ENCODE assay signal across 1 cellular context in the genomic region with DNA sequence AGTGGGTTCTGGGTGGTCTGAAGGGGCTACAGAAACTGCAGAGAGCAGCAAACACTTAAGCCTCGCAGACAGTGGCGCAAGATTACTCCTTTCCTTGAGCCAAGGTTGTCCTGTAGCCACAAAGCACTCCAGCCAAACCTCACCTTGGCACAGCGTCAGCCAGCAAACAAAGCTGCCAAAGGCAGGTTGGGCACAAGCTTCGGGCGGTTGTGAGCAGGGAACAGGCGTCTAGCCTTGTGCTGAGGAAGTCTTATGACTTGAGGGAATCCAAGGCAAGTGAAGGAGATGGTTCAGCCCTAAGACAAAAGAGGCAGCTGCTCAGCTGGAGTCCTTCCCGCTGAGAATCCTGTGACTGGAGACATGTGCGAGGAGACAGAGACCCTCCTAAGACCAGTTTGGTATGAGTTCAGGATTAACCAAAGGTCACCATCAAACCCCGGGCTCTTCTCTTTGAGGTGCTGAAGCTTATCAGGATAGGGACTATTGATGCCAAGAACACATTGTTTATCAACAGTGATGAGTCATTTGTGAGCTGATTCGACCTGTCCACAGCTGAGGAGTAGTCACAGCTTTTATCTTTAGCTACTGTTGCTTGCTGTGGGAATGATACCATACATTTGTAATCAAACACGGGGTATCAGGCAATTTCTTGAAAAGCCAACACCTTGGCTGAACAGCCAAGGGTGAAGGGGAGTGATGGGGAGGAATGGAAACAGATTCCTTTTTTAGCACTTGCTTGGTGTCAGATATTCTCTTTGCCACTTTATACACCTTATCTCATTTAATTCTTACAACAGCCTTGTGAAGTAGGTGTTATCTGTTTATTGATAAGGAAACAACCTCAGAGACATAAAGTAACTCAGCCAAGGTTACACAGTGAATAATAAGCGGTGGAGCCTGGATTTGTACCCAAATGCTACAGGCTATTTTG.
TF ChIP-seq lines count a peak whose summit lies in the region.

No MANE protein-coding gene starts in this region.

TF ChIP-seq in HepG2, 621 proteins besides CTCF, POLR2A, EP300 and RAD21 (continued from another document and continues in another):
- TF ChIP-seq, protein P1, sequence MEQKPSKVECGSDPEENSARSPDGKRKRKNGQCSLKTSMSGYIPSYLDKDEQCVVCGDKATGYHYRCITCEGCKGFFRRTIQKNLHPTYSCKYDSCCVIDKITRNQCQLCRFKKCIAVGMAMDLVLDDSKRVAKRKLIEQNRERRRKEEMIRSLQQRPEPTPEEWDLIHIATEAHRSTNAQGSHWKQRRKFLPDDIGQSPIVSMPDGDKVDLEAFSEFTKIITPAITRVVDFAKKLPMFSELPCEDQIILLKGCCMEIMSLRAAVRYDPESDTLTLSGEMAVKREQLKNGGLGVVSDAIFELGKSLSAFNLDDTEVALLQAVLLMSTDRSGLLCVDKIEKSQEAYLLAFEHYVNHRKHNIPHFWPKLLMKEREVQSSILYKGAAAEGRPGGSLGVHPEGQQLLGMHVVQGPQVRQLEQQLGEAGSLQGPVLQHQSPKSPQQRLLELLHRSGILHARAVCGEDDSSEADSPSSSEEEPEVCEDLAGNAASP (CRISPR knock-in tag; IDR thresholded peaks at IDR 0.05; ENCODE audit: borderline replicate concordance), result 0 out of 2 replicates have a peak, but pooled peaks have one; percentile 30
- no peak for TF ChIP-seq HIVEP1 (CRISPR knock-in tag; IDR thresholded peaks at IDR 0.05)
- TF ChIP-seq MXI1 (IDR thresholded peaks at IDR 0.05; ENCODE audit: borderline replicate concordance, low read depth, low read length), result no peak
- TF ChIP-seq ZNF558 (CRISPR knock-in tag; IDR thresholded peaks at IDR 0.05; ENCODE audit: borderline replicate concordance), result no peak
- 0 out of 2 replicates have a peak, but pooled peaks have one; percentile 38 for TF ChIP-seq MIER3 (CRISPR knock-in tag; IDR thresholded peaks at IDR 0.05; ENCODE audit: borderline replicate concordance)
- no peak for TF ChIP-seq ZNF431 (CRISPR knock-in tag; IDR thresholded peaks at IDR 0.05; ENCODE audit: borderline replicate concordance, low read depth)
- peak; percentile 52; the same call in 1 of the 2 replicates for TF ChIP-seq KLF11 (CRISPR knock-in tag; IDR thresholded peaks at IDR 0.05)
- no peak for TF ChIP-seq ZNF839 (CRISPR knock-in tag; IDR thresholded peaks at IDR 0.05; ENCODE audit: borderline replicate concordance)
- TF ChIP-seq, protein P2, sequence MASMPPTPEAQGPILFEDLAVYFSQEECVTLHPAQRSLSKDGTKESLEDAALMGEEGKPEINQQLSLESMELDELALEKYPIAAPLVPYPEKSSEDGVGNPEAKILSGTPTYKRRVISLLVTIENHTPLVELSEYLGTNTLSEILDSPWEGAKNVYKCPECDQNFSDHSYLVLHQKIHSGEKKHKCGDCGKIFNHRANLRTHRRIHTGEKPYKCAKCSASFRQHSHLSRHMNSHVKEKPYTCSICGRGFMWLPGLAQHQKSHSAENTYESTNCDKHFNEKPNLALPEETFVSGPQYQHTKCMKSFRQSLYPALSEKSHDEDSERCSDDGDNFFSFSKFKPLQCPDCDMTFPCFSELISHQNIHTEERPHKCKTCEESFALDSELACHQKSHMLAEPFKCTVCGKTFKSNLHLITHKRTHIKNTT (CRISPR knock-in tag; IDR thresholded peaks at IDR 0.05), result no peak
- TF ChIP-seq FOSL2 (CRISPR knock-in tag; IDR thresholded peaks at IDR 0.05), result peak; percentile 97
- TF ChIP-seq, protein P3, sequence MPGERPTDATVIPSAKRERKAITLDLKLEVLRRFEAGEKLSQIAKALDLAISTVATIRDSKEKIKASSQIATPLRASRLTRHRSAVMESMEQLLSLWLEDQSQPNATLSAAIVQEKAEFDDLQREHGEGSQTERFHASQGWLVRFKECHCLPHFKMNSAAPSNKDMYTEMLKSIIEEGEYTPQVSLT (CRISPR knock-in tag; IDR thresholded peaks at IDR 0.05; ENCODE audit: borderline replicate concordance, low read depth), result no peak
- TF ChIP-seq NFIC (IDR thresholded peaks at IDR 0.05; ENCODE audit: low read length), result no peak
- TF ChIP-seq, protein P4, sequence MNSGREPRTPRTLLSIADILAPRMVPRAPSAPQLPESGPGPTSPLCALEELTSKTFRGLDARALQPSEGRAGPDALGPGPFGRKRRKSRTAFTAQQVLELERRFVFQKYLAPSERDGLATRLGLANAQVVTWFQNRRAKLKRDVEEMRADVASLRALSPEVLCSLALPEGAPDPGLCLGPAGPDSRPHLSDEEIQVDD (CRISPR knock-in tag; IDR thresholded peaks at IDR 0.05; ENCODE audit: borderline replicate concordance), result no peak
- 0 out of 2 replicates have a peak, but pooled peaks have one; percentile 27 for TF ChIP-seq NR2F6 (IDR thresholded peaks at IDR 0.05)
- TF ChIP-seq NR2F6 (CRISPR knock-in tag; IDR thresholded peaks at IDR 0.05), result peak; percentile 67
- TF ChIP-seq KLF13 (CRISPR knock-in tag; IDR thresholded peaks at IDR 0.05), result no peak
- TF ChIP-seq, protein P5, sequence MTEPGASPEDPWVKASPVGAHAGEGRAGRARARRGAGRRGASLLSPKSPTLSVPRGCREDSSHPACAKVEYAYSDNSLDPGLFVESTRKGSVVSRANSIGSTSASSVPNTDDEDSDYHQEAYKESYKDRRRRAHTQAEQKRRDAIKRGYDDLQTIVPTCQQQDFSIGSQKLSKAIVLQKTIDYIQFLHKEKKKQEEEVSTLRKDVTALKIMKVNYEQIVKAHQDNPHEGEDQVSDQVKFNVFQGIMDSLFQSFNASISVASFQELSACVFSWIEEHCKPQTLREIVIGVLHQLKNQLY (CRISPR knock-in tag; IDR thresholded peaks at IDR 0.05), result peak; percentile 15; the same call in 1 of the 2 replicates
- TF ChIP-seq CREB1 (IDR thresholded peaks at IDR 0.05), result no peak
- TF ChIP-seq CREB1 (CRISPR knock-in tag; IDR thresholded peaks at IDR 0.05), result peak; percentile 49
- no peak for TF ChIP-seq ZNF136 (CRISPR knock-in tag; IDR thresholded peaks at IDR 0.05; ENCODE audit: low read depth)
- TF ChIP-seq KLF9 (CRISPR knock-in tag; IDR thresholded peaks at IDR 0.05; ENCODE audit: low read depth), result no peak
- no peak for TF ChIP-seq ZNF75D (CRISPR knock-in tag; IDR thresholded peaks at IDR 0.05; ENCODE audit: borderline replicate concordance)
- no peak for TF ChIP-seq KLF6 (CRISPR knock-in tag; IDR thresholded peaks at IDR 0.05)
- no peak for TF ChIP-seq FOXK2 (IDR thresholded peaks at IDR 0.05)
- no peak for TF ChIP-seq ZNF775 (CRISPR knock-in tag; IDR thresholded peaks at IDR 0.05; ENCODE audit: borderline replicate concordance)
- no peak for TF ChIP-seq ZNF232 (CRISPR knock-in tag; IDR thresholded peaks at IDR 0.05; ENCODE audit: borderline replicate concordance)
- TF ChIP-seq ZEB1 (IDR thresholded peaks at IDR 0.05; ENCODE audit: insufficient replicate concordance, low read depth), result no peak
- TF ChIP-seq HES4 (CRISPR knock-in tag; IDR thresholded peaks at IDR 0.05; ENCODE audit: borderline replicate concordance), result no peak
- no peak for TF ChIP-seq MBD4 (IDR thresholded peaks at IDR 0.05; ENCODE audit: borderline replicate concordance, low read length)
- TF ChIP-seq ETV5 (CRISPR knock-in tag; IDR thresholded peaks at IDR 0.05; ENCODE audit: borderline replicate concordance), result peak; percentile 23; the same call in 1 of the 2 replicates
- TF ChIP-seq GTF2F1 (IDR thresholded peaks at IDR 0.05; ENCODE audit: low read length), result no peak
- TF ChIP-seq ZNF17 (CRISPR knock-in tag; IDR thresholded peaks at IDR 0.05), result no peak
- TF ChIP-seq ZBTB3 (CRISPR knock-in tag; IDR thresholded peaks at IDR 0.05; ENCODE audit: borderline replicate concordance, low read depth), result no peak
- TF ChIP-seq CREM (IDR thresholded peaks at IDR 0.05), result peak; percentile 31; the same call in 1 of the 2 replicates
- no peak for TF ChIP-seq CREM (CRISPR knock-in tag; IDR thresholded peaks at IDR 0.05)
- no peak for TF ChIP-seq GABPA (IDR thresholded peaks at IDR 0.05; ENCODE audit: low read depth, low read length)
- 0 out of 2 replicates have a peak, but pooled peaks have one; percentile 21 for TF ChIP-seq GABPA (CRISPR knock-in tag; IDR thresholded peaks at IDR 0.05; ENCODE audit: low read depth)
- TF ChIP-seq KDM6A (CRISPR knock-in tag; IDR thresholded peaks at IDR 0.05; ENCODE audit: low read depth), result no peak
- TF ChIP-seq, protein P6, sequence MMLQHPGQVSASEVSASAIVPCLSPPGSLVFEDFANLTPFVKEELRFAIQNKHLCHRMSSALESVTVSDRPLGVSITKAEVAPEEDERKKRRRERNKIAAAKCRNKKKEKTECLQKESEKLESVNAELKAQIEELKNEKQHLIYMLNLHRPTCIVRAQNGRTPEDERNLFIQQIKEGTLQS (CRISPR knock-in tag; IDR thresholded peaks at IDR 0.05), result peak; percentile 72; the same call in 1 of the 2 replicates
- TF ChIP-seq ZNF7 (CRISPR knock-in tag; IDR thresholded peaks at IDR 0.05), result no peak
- TF ChIP-seq FOSL1 (CRISPR knock-in tag; IDR thresholded peaks at IDR 0.05; ENCODE audit: borderline replicate concordance), result peak; percentile 69; the same call in 1 of the 2 replicates
- TF ChIP-seq, protein P7, sequence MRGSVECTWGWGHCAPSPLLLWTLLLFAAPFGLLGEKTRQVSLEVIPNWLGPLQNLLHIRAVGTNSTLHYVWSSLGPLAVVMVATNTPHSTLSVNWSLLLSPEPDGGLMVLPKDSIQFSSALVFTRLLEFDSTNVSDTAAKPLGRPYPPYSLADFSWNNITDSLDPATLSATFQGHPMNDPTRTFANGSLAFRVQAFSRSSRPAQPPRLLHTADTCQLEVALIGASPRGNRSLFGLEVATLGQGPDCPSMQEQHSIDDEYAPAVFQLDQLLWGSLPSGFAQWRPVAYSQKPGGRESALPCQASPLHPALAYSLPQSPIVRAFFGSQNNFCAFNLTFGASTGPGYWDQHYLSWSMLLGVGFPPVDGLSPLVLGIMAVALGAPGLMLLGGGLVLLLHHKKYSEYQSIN (CRISPR knock-in tag; IDR thresholded peaks at IDR 0.05; ENCODE audit: borderline replicate concordance), result no peak
- TF ChIP-seq RXRA (CRISPR knock-in tag; IDR thresholded peaks at IDR 0.05), result no peak; the same call in 1 of the 2 replicates
- no peak for TF ChIP-seq ZFP41 (CRISPR knock-in tag; IDR thresholded peaks at IDR 0.05; ENCODE audit: borderline replicate concordance)
- TF ChIP-seq SAP130 (CRISPR knock-in tag; IDR thresholded peaks at IDR 0.05; ENCODE audit: low read depth), result peak; percentile 73
- no peak for TF ChIP-seq NONO (IDR thresholded peaks at IDR 0.05)
- no peak for TF ChIP-seq NONO (CRISPR knock-in tag; conservative IDR thresholded peaks at IDR 0.05)
- TF ChIP-seq ZIK1 (CRISPR knock-in tag; IDR thresholded peaks at IDR 0.05; ENCODE audit: borderline replicate concordance, low read depth), result no peak
- TF ChIP-seq ZNF205 (CRISPR knock-in tag; IDR thresholded peaks at IDR 0.05), result no peak
- no peak for TF ChIP-seq CEBPB (IDR thresholded peaks at IDR 0.05; ENCODE audit: borderline replicate concordance, low read depth, low read length)
- TF ChIP-seq, protein P8, sequence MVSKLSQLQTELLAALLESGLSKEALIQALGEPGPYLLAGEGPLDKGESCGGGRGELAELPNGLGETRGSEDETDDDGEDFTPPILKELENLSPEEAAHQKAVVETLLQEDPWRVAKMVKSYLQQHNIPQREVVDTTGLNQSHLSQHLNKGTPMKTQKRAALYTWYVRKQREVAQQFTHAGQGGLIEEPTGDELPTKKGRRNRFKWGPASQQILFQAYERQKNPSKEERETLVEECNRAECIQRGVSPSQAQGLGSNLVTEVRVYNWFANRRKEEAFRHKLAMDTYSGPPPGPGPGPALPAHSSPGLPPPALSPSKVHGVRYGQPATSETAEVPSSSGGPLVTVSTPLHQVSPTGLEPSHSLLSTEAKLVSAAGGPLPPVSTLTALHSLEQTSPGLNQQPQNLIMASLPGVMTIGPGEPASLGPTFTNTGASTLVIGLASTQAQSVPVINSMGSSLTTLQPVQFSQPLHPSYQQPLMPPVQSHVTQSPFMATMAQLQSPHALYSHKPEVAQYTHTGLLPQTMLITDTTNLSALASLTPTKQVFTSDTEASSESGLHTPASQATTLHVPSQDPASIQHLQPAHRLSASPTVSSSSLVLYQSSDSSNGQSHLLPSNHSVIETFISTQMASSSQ (IDR thresholded peaks at IDR 0.05; ENCODE audit: low read depth), result no peak
- TF ChIP-seq, protein P8 (CRISPR knock-in tag; IDR thresholded peaks at IDR 0.05; ENCODE audit: borderline replicate concordance), result no peak
- TF ChIP-seq, protein P9, sequence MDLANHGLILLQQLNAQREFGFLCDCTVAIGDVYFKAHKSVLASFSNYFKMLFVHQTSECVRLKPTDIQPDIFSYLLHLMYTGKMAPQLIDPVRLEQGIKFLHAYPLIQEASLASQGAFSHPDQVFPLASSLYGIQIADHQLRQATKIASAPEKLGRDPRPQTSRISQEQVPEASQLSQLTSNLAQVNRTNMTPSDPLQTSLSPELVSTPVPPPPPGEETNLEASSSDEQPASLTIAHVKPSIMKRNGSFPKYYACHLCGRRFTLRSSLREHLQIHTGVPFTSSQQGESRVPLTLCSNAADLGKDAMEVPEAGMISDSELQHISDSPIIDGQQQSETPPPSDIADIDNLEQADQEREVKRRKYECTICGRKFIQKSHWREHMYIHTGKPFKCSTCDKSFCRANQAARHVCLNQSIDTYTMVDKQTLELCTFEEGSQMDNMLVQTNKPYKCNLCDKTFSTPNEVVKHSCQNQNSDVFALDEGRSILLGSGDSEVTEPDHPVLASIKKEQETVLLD (CRISPR knock-in tag; IDR thresholded peaks at IDR 0.05; ENCODE audit: low read depth), result no peak
- no peak for TF ChIP-seq ZFP37 (CRISPR knock-in tag; IDR thresholded peaks at IDR 0.05; ENCODE audit: borderline replicate concordance)
